ENCODE assay signal across 7 cellular contexts in genomic region chr18:23645561-23645960, GRCh38.
"Had no signal": no experiment of that assay in that cellular context is flagged by ENCODE, and none has a peak within 500 bp of the region (broad histone marks: within the 10 kb centered on the region; RNA-seq: fewer than 3 reads in every experiment).

No MANE protein-coding gene starts in this region.

- H3K4me3 ChIP-seq: GM23338 had no signal

- ATAC-seq: GM23338 had no signal

- H3K4me2 ChIP-seq: GM23338 had no signal

- DNase-seq: H9, HCEC 1CT, IMR-90 had no signal

- H3K4me3 Mint-ChIP-seq: GM23338, H9 had no signal

- FAIRE-seq: H1, H54, HTR-8/SVneo had no signal

- H2AFZ ChIP-seq: GM23338 had no signal

- H3K27ac Mint-ChIP-seq: GM23338, H9 had no signal
